Comparison of ENCODE assay signal across 8 cellular contexts in the genomic region with DNA sequence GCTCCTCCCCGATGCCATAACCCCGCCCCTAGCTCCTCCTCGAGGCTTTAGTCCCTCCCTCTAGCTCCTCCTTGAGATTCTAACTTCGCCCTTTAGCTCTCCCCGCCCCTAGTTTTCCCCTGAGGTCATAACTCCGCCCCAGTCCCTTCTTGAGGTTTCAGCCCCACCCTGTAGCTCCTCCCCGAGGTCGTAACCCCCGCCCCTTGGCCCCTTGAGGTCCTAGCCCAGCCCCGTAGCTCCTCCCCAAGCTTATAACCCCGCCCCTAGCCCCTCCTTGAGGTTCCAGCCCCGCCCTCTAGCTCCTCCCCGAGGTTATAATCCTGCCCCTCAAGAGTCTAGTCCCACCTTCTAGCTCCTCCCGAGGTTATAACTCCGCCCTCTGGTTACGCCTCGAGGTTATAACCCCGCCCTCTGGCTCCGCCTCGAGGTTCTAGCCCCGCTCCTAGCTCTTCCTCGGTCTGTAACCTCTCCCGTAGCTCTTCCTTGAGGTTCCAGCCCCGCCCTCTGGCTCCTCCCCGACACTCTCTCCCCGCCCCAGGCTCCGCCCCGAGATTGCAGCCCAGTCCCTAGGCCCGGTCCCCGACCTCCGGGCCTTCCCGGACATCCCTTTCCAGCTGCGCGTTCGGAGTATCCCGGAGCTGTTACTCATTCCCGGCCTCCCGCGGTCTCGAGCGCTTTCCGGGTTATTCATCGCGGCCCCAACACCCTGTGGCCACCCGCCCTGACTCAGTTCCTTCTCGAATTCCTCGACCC. TPM values are rescaled to one million over a fixed set of nuclear protein-coding genes. Genes with fewer than 3 reads are reported as not detected.
DNase-seq lines count a peak whose midpoint lies in the region; ATAC-seq and TF ChIP-seq lines count a peak whose summit lies in the region.

No MANE protein-coding gene starts in this region.

- CTCF ChIA-PET in RWPE1 (lab: Yijun Ruan, JAX), result interaction anchor here (0.6 to 0.7 kb wide), 2 partner anchors 77 to 113 kb away, joined by 4 read pairs; no protein-coding TSS in a partner anchor

- H3K4me3 Mint-ChIP-seq in nephron, result peak overlapping the region; percentile 88 to 94 (median 90)

- H3K9me3 ChIP-seq in KOPT-K1 (ENCODE audit: insufficient read depth, low read length, poor library complexity, severe bottlenecking), result no peaks in the 10 kb centered on the region

- peak; percentile 82 for ATAC-seq in GM21825 (IDR thresholded peaks at IDR 0.05; ENCODE audit: unreplicated experiment)
- ATAC-seq in stimulated activated naive CD8-positive, alpha-beta T cell treated with anti-CD3 and anti-CD28 coated beads, Interleukin-15, Interleukin-2, amounts not matched to agents 100 U/mL and 50 U/mL, for 24 hours, result peak; percentile 94

- H3K36me3 ChIP-seq in KOPT-K1 (ENCODE audit: insufficient read depth, low read length), result no peaks in the 10 kb centered on the region

- H3K27me3 Mint-ChIP-seq in nephron (ENCODE audit: low read depth), result peaks cover 45% of the 10 kb centered on the region

- TF ChIP-seq CTCF in RWPE1 (conservative IDR thresholded peaks at IDR 0.05; ENCODE audit: low read depth) (no peak), fibroblast of the aortic adventitia (IDR thresholded peaks at IDR 0.05; ENCODE audit: insufficient read depth, low read length) (no peak), nephron (IDR thresholded peaks at IDR 0.05; ENCODE audit: unreplicated experiment in 3 of 3) (peak in 1 of 3 experiments; percentile 11)

- peak overlapping the region; percentile 65 for H3K27ac ChIP-seq in KOPT-K1 (ENCODE audit: low read depth, low read length, poor library complexity, severe bottlenecking)
- peak overlapping the region; percentile 92 for H3K27ac ChIP-seq in RWPE1

- peaks cover 18% of the 10 kb centered on the region for H3K4me1 Mint-ChIP-seq in nephron

- H3K9me3 Mint-ChIP-seq in nephron, result no peaks in the 10 kb centered on the region

- H3K36me3 Mint-ChIP-seq in nephron (ENCODE audit: low read depth), result peaks cover 15% of the 10 kb centered on the region

- peak overlapping the region; percentile 93 for H3K4me3 ChIP-seq in fibroblast of the aortic adventitia (ENCODE audit: low read depth, low read length)

- H3K27ac Mint-ChIP-seq in nephron, result peak overlapping the region; percentile 84 to 87 (median 85)

- peak; percentile 98 for DNase-seq in DMS79 treated with DMSO at 0.1 percent for 48 hours (lab: John Stamatoyannopoulos, UW)
- peak; percentile 99 for DNase-seq in RWPE1 (ENCODE audit: low spot score)
- peak; percentile 96 for DNase-seq in activated effector memory CD4-positive, alpha-beta T cell treated with anti-CD3 and anti-CD28 coated beads, Interleukin-2, amount 50 U/mL, for 16 hours
- DNase-seq in fibroblast of the aortic adventitia (ENCODE audit: low read depth), result peak; percentile 100
- DNase-seq in stimulated activated naive CD8-positive, alpha-beta T cell treated with anti-CD3 and anti-CD28 coated beads, Interleukin-15, Interleukin-2, amounts not matched to agents 100 U/mL and 50 U/mL, for 24 hours, result peak; percentile 97

- POLR2A ChIA-PET in RWPE1 (lab: Yijun Ruan, JAX; ENCODE audit: low non-redundant PET), result interaction anchor here (0.6 to 0.8 kb wide), 3 partner anchors 13 to 52 kb away, joined by 3 to 5 read pairs (median 4); no protein-coding TSS in a partner anchor

RNA-seq across cellular contexts. Expression of gene PLAUR, which starts 1.4 kb away (rescaled TPM):
- 46.3 and 73.6 TPM in 2 replicates for total RNA-seq in fibroblast of the aortic adventitia (ENCODE audit: low replicate concordance)

RNA-seq across cellular contexts. Expression of gene CADM4, which starts 28.9 kb away (rescaled TPM):
- 0.27 and 1.1 TPM in 2 replicates for total RNA-seq in fibroblast of the aortic adventitia (ENCODE audit: low replicate concordance)

RNA-seq across cellular contexts. Expression of gene IRGC, which starts 47.3 kb away (rescaled TPM):
- total RNA-seq in fibroblast of the aortic adventitia (ENCODE audit: low replicate concordance), result not detected in 2 replicates

RNA-seq across cellular contexts. Expression of gene ZNF428, which starts 49.2 kb away (rescaled TPM):
- total RNA-seq in fibroblast of the aortic adventitia (ENCODE audit: low replicate concordance), result 14.0 and 34.8 TPM in 2 replicates

RNA-seq across cellular contexts. Expression of gene SRRM5, which starts 56.7 kb away (rescaled TPM):
- 0.09 TPM in 1 of 2 replicates, not detected in the other for total RNA-seq in fibroblast of the aortic adventitia (ENCODE audit: low replicate concordance)

Comparison
In these comparisons a context has a peak if more than half of its experiments do, and no peak if none do; other contexts are left out.
1. Peak in every context shown above with its lines: DNase-seq, ATAC-seq, H3K4me3 ChIP-seq and H3K27ac ChIP-seq.